Comparison of ENCODE assay signal across 17 cellular contexts in the genomic region with DNA sequence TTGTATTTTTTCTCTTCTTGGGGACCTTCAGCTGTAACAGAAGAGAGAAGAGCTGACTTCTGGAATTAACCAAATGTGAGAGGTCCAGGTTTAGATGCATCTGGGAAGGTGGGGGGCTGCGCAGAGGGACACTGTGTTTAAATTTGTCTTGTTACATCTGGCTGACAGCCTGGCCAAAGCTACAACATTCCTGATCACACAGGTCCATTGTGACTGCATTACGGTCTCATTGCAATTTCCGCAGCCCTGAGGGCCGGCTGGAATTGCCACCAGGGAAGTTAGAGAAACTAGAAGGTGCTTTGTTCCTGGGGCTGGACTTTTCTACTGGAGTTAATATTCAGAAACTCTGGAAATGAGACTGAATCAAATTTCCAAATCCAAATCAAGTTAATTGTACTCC. TPM values are rescaled to one million over a fixed set of nuclear protein-coding genes. Genes with fewer than 3 reads are reported as not detected.
DNase-seq lines count a peak whose midpoint lies in the region; TF ChIP-seq lines count a peak whose summit lies in the region.
"Had no signal": no experiment of that assay in that cellular context is flagged by ENCODE, and none has a peak within 500 bp of the region (broad histone marks: within the 10 kb centered on the region; RNA-seq: fewer than 3 reads in every experiment).

No MANE protein-coding gene starts in this region.

- H3K9me3 Mint-ChIP-seq in neural crest cell: no peaks in the 10 kb centered on the region
- H3K9me3 Mint-ChIP-seq in activated naive CD4-positive, alpha-beta T cell treated with anti-CD3 and anti-CD28 coated beads for 36 hours: no peaks in the 10 kb centered on the region
- H3K9me3 Mint-ChIP-seq: CD4-positive, alpha-beta memory T cell had no signal

- CTCF ChIA-PET in activated naive CD4-positive, alpha-beta T cell treated with anti-CD3 and anti-CD28 coated beads for 36 hours (lab: Charles Lee): interaction anchor here (1.9 kb wide), 1 partner anchor 166 kb away, joined by 7 read pairs; no protein-coding TSS in a partner anchor

- H3K4me1 ChIP-seq in osteoblast (ENCODE audit: insufficient read depth, low read length): peaks cover 8% of the 10 kb centered on the region

- no peaks in the 10 kb centered on the region for H3K36me3 Mint-ChIP-seq in neural crest cell (ENCODE audit: low read depth)
- no peaks in the 10 kb centered on the region for H3K36me3 Mint-ChIP-seq in activated naive CD4-positive, alpha-beta T cell treated with anti-CD3 and anti-CD28 coated beads for 36 hours (ENCODE audit: low read depth)
- H3K36me3 Mint-ChIP-seq: CD4-positive, alpha-beta memory T cell had no signal

- H3K4me3 ChIP-seq in osteoblast (ENCODE audit: insufficient read depth, low read length): no peak overlapping the region
- H3K4me3 ChIP-seq: GM12878, GM23248 had no signal

- peaks cover 3% of the 10 kb centered on the region for H3K27me3 Mint-ChIP-seq in neural crest cell (ENCODE audit: low read depth)
- H3K27me3 Mint-ChIP-seq in activated naive CD4-positive, alpha-beta T cell treated with anti-CD3 and anti-CD28 coated beads for 36 hours (ENCODE audit: low read depth): peaks cover 28% of the 10 kb centered on the region

- TF ChIP-seq CTCF in neural crest cell (conservative IDR thresholded peaks at IDR 0.05) (no peak), osteoblast (IDR thresholded peaks at IDR 0.05; ENCODE audit: extremely low read depth, low read depth, low read length) (no peak)

- in situ Hi-C loops in SK-MEL-5 (cut with HindIII; ENCODE audit: low pct_unique_long_range_greater_than_20kb, low sequenced_read_pairs): no loop called here

- H3K9me3 ChIP-seq in osteoblast (ENCODE audit: low read depth, low read length): no peaks in the 10 kb centered on the region

- H3K36me3 ChIP-seq in osteoblast (ENCODE audit: insufficient read depth, low read length): no peaks in the 10 kb centered on the region

- H3K79me2 ChIP-seq in osteoblast (ENCODE audit: insufficient read depth, low read length): no peaks in the 10 kb centered on the region

- H3K27ac Mint-ChIP-seq in neural crest cell (ENCODE audit: unreplicated experiment): no peak overlapping the region
- no peak overlapping the region for H3K27ac Mint-ChIP-seq in activated naive CD4-positive, alpha-beta T cell treated with anti-CD3 and anti-CD28 coated beads for 36 hours

- H3K4me3 Mint-ChIP-seq in neural crest cell: peak overlapping the region; percentile 29
- H3K4me3 Mint-ChIP-seq in activated naive CD4-positive, alpha-beta T cell treated with anti-CD3 and anti-CD28 coated beads for 36 hours: no peak overlapping the region

- peaks cover 14% of the 10 kb centered on the region for H3K4me1 Mint-ChIP-seq in neural crest cell
- peaks cover under 1% of the 10 kb centered on the region for H3K4me1 Mint-ChIP-seq in activated naive CD4-positive, alpha-beta T cell treated with anti-CD3 and anti-CD28 coated beads for 36 hours (ENCODE audit: low read depth)

- no peaks in the 10 kb centered on the region for H4K20me1 ChIP-seq in osteoblast (ENCODE audit: insufficient read depth, low read length)

- DNase-seq in SK-MEL-5 (ENCODE audit: low read depth, low spot score): peak; percentile 64
- no peak for DNase-seq in neural crest cell (ENCODE audit: low read depth, low spot score)
- DNase-seq in osteoblast (ENCODE audit: insufficient read length, low spot score, missing footprints): peak; percentile 62
- no peak for DNase-seq in stimulated activated CD4-positive, alpha-beta T cell treated with anti-CD3 and anti-CD28 coated beads, Interleukin-12 subunit alpha, Interleukin-12 subunit beta, amount 100 ng/mL, for 4 hours
- no peak for DNase-seq in activated naive CD4-positive, alpha-beta T cell treated with anti-CD3 and anti-CD28 coated beads for 36 hours
- no peak for DNase-seq in substantia nigra (lab: John Stamatoyannopoulos, UW)
- DNase-seq: C1 segment of cervical spinal cord; Calu3; CD4-positive, alpha-beta memory T cell; COR-L47; DMS53; DND-41; GDM1; GM23248; H7; HCEC 1CT had no signal

- H2AFZ ChIP-seq in osteoblast (ENCODE audit: low read length): no peak overlapping the region
- H2AFZ ChIP-seq: GM23248 had no signal

- intact Hi-C loops in activated naive CD4-positive, alpha-beta T cell treated with anti-CD3 and anti-CD28 coated beads for 36 hours (cut with micrococcal nuclease): no loop called here

- H3K27ac ChIP-seq in osteoblast (ENCODE audit: low read depth, low read length) (no peak overlapping the region), substantia nigra (ENCODE audit: low read depth, low read length, poor library complexity, severe bottlenecking) (no peak overlapping the region)
- H3K27ac ChIP-seq: GM23248 had no signal

- H3K4me2 ChIP-seq in osteoblast (ENCODE audit: insufficient read depth, low read length): no peak overlapping the region

- H3K27me3 ChIP-seq in osteoblast (ENCODE audit: insufficient read depth, low read length): peaks cover 47% of the 10 kb centered on the region

RNA-seq across cellular contexts. Expression of a gene that starts 37.9 kb away (rescaled TPM):
- total RNA-seq in SK-MEL-5 (2014; rRNA removed; shearing (Covaris generic)): 5.1 and 5.3 TPM in 2 replicates
- 3.1 and 6.2 TPM in 2 replicates for polyA plus RNA-seq in SK-MEL-5 (2015; cell fraction: cytosol; rRNA removed)
- polyA plus RNA-seq in SK-MEL-5 (2015; cell fraction: nucleus; rRNA removed): 5.9 and 7.4 TPM in 2 replicates
- 5.6 and 7.2 TPM in 2 replicates for total RNA-seq in neural crest cell
- total RNA-seq in osteoblast: 0.88 and 1.4 TPM in 2 replicates
- total RNA-seq in activated naive CD4-positive, alpha-beta T cell treated with anti-CD3 and anti-CD28 coated beads for 36 hours: under 1 TPM; 0.69 to 0.79 TPM

RNA-seq across cellular contexts. Expression of a gene that starts 39.1 kb away (rescaled TPM):
- 5.0 and 6.3 TPM in 2 replicates for total RNA-seq in SK-MEL-5 (2014; rRNA removed; shearing (Covaris generic))
- polyA plus RNA-seq in SK-MEL-5 (2015; cell fraction: cytosol; rRNA removed): 4.6 and 8.6 TPM in 2 replicates
- polyA plus RNA-seq in SK-MEL-5 (2015; cell fraction: nucleus; rRNA removed): 4.7 and 7.5 TPM in 2 replicates
- total RNA-seq in neural crest cell: 15.6 and 16.6 TPM in 2 replicates
- 8.5 and 10.9 TPM in 2 replicates for total RNA-seq in osteoblast
- 1 to 10 TPM; 5.1 to 6.3 TPM for total RNA-seq in activated naive CD4-positive, alpha-beta T cell treated with anti-CD3 and anti-CD28 coated beads for 36 hours
- total RNA-seq: Calu3 had no signal

Comparison
In these comparisons a context has a peak if more than half of its experiments do, and no peak if none do; other contexts are left out.
1. DNase-seq: peak in SK-MEL-5 (single experiment) and osteoblast (single experiment); none in neural crest cell (single experiment), stimulated activated CD4-positive, alpha-beta T cell treated with anti-CD3 and anti-CD28 coated beads, Interleukin-12 subunit alpha, Interleukin-12 subunit beta, amount 100 ng/mL, for 4 hours (single experiment), activated naive CD4-positive, alpha-beta T cell treated with anti-CD3 and anti-CD28 coated beads for 36 hours (single experiment) and substantia nigra (0 of 49).